3 cellular contexts compared by ENCODE assay signal in genomic region chr2:195956725-195957124, GRCh38.
"Had no signal": no experiment of that assay in that cellular context is flagged by ENCODE, and none has a peak within 500 bp of the region (broad histone marks: within the 10 kb centered on the region; RNA-seq: fewer than 3 reads in every experiment).

No MANE protein-coding gene starts in this region.

- ATAC-seq: GM12878 had no signal

- DNase-seq: GDM1, GF-D8 had no signal

- H3K4me3 ChIP-seq: GM12878 had no signal
